ENCODE assay signal across 8 cellular contexts in the genomic region with DNA sequence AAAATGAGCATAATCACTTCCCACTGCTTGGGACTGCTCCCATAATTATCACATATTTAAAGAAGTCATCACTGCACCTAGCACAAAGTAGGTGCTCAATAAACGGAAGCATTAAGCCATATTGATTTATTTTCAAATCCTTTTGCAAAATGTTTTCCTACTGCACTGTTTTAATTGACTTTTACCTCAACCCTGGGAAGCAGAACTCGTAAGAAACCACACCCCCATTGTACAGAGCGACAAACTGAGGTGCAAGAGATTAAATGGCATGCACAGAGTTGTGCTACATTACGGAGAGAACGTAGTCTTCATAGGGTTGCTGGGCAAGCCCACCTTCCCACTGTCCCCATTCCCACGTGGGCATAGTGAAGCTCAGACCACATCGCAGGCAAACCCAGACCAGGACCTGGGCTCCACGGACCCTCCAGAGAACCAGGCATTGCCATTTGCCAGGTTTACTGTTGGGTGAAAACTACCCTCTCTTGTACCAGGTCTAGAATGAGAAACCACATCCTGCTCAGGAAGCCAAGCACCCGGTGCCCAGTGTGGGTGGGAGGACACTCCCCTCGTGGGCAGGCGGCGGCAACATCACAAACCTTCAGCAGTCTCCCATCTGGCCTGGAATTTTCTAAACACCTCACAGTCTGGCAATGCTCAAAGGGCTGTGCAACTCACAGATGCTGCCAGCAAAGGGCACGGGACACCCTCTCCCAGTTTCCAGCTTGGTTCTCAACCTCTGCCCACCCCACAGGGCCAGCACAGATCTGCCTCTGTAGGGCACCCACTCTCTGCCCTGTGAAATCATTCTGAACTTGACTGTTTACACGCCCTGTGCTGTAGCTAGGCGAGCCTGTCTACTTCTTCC. TPM values are rescaled to one million over a fixed set of nuclear protein-coding genes. Genes with fewer than 3 reads are reported as not detected.
DNase-seq lines count a peak whose midpoint lies in the region; ATAC-seq and TF ChIP-seq lines count a peak whose summit lies in the region.

No MANE protein-coding gene starts in this region.

- H3K4me1 ChIP-seq in GM23248 (ENCODE audit: insufficient read depth) (peaks cover 74% of the 10 kb centered on the region), BE2C (no peaks in the 10 kb centered on the region)

- ATAC-seq in GM19328 (IDR thresholded peaks at IDR 0.05; ENCODE audit: unreplicated experiment) = no peak
- no peak for ATAC-seq in HG02798 (IDR thresholded peaks at IDR 0.05; ENCODE audit: poor library complexity, unreplicated experiment)

- peak overlapping the region; percentile 97 for H3K27ac ChIP-seq in GM23248
- H3K27ac ChIP-seq in skin epidermis = peak overlapping the region; percentile 19 to 95 (median 89)

- 40 to 43% methylated on average over 14 to 15 of the region's 15 CpGs for WGBS in GM23248 (ENCODE audit: low coverage in 1 of 2, low lambda C conversion rate in 2 of 2, missing lambda C conversion rate in 2 of 2), 2 experiments

- peak overlapping the region; percentile 70 for H3K27ac Mint-ChIP-seq in activated CD4-positive, alpha-beta T cell treated with anti-CD3 and anti-CD28 coated beads, Interleukin-2, amount 10 ng/mL, durations not matched to agents 24 days and 14 days
- peak overlapping the region; percentile 42 for H3K27ac Mint-ChIP-seq in endothelial cell (ENCODE audit: unreplicated experiment)

- H3K4me2 ChIP-seq in GM23248 (ENCODE audit: unreplicated experiment) = peak overlapping the region; percentile 69

- no peaks in the 10 kb centered on the region for H3K36me3 ChIP-seq in GM23248 (ENCODE audit: low read depth)
- no peaks in the 10 kb centered on the region for H3K36me3 ChIP-seq in BE2C

- H3K27me3 Mint-ChIP-seq in activated CD4-positive, alpha-beta T cell treated with anti-CD3 and anti-CD28 coated beads, Interleukin-2, amount 10 ng/mL, durations not matched to agents 24 days and 14 days = no peaks in the 10 kb centered on the region
- H3K27me3 Mint-ChIP-seq in endothelial cell (ENCODE audit: unreplicated experiment) = peaks cover 13% of the 10 kb centered on the region

- H3K4me3 ChIP-seq in GM23248 (peak overlapping the region; percentile 69), skin epidermis (peak overlapping the region in 3 of 7 experiments; percentile 26 to 37 (median 27)), BE2C (ENCODE audit: low read depth, low read length) (no peak overlapping the region)

- peak overlapping the region; percentile 78 for H3K4me3 Mint-ChIP-seq in activated CD4-positive, alpha-beta T cell treated with anti-CD3 and anti-CD28 coated beads, Interleukin-2, amount 10 ng/mL, durations not matched to agents 24 days and 14 days
- H3K4me3 Mint-ChIP-seq in endothelial cell (ENCODE audit: unreplicated experiment) = peak overlapping the region; percentile 62

- peaks cover 14% of the 10 kb centered on the region for H3K36me3 Mint-ChIP-seq in activated CD4-positive, alpha-beta T cell treated with anti-CD3 and anti-CD28 coated beads, Interleukin-2, amount 10 ng/mL, durations not matched to agents 24 days and 14 days (ENCODE audit: low read depth)
- H3K36me3 Mint-ChIP-seq in endothelial cell (ENCODE audit: low read depth, unreplicated experiment) = no peaks in the 10 kb centered on the region

- DNase-seq in GM23248 = peak; percentile 84
- DNase-seq in activated CD4-positive, alpha-beta T cell treated with anti-CD3 and anti-CD28 coated beads, Interleukin-2, amount 10 ng/mL, durations not matched to agents 24 days and 14 days = peak; percentile 79
- no peak for DNase-seq in endothelial cell (ENCODE audit: low spot score)
- DNase-seq in BE2C = no peak
- no peak for DNase-seq in mucosa of gallbladder (ENCODE audit: low spot score)

- H3K9me2 ChIP-seq in GM23248 (ENCODE audit: insufficient read depth) = no peaks in the 10 kb centered on the region

- no peaks in the 10 kb centered on the region for H3K9me3 Mint-ChIP-seq in activated CD4-positive, alpha-beta T cell treated with anti-CD3 and anti-CD28 coated beads, Interleukin-2, amount 10 ng/mL, durations not matched to agents 24 days and 14 days
- no peaks in the 10 kb centered on the region for H3K9me3 Mint-ChIP-seq in endothelial cell (ENCODE audit: unreplicated experiment)

- H3K27me3 ChIP-seq in GM23248 (replicated peaks; ENCODE audit: insufficient read depth) = no peaks in the 10 kb centered on the region
- no peaks in the 10 kb centered on the region for H3K27me3 ChIP-seq in BE2C

- no peaks in the 10 kb centered on the region for H4K20me1 ChIP-seq in GM23248 (ENCODE audit: insufficient read depth)

- intact Hi-C loops in activated CD4-positive, alpha-beta T cell treated with anti-CD3 and anti-CD28 coated beads, Interleukin-2, amount 10 ng/mL, durations not matched to agents 24 days and 14 days (cut with micrococcal nuclease) = no loop called here

- no peak for TF ChIP-seq CTCF in endothelial cell (IDR thresholded peaks at IDR 0.05; ENCODE audit: unreplicated experiment)
- no peak for TF ChIP-seq CTCF in BE2C (IDR thresholded peaks at IDR 0.05; ENCODE audit: low read depth, low read length)

- H3K9me3 ChIP-seq in GM23248 (ENCODE audit: low read depth) (no peaks in the 10 kb centered on the region), BE2C (no peaks in the 10 kb centered on the region)

- H3K4me1 Mint-ChIP-seq in activated CD4-positive, alpha-beta T cell treated with anti-CD3 and anti-CD28 coated beads, Interleukin-2, amount 10 ng/mL, durations not matched to agents 24 days and 14 days = peaks cover 82% of the 10 kb centered on the region
- H3K4me1 Mint-ChIP-seq in endothelial cell (ENCODE audit: unreplicated experiment) = peaks cover 57% of the 10 kb centered on the region

- H3K9ac ChIP-seq in GM23248 = peak overlapping the region; percentile 78

- H2AFZ ChIP-seq in GM23248 = peak overlapping the region; percentile 72; the same call in 1 of the 2 replicates

- peaks cover 90% of the 10 kb centered on the region for H3K79me2 ChIP-seq in GM23248 (ENCODE audit: insufficient read depth)

- H3F3A ChIP-seq in GM23248 (ENCODE audit: insufficient read depth) = peaks cover 52% of the 10 kb centered on the region

- in situ Hi-C loops in GM23248 (cut with MboI) = no loop called here

RNA-seq across cellular contexts. Expression of a gene that starts 8.2 kb away (rescaled TPM):
- 12.8 and 13.2 TPM in 2 replicates for total RNA-seq in GM23248 (2014; rRNA removed; shearing (Covaris generic))
- 0.60 and 1.1 TPM in 2 replicates for polyA plus RNA-seq in GM23248 (2016; fragmentation: Nextera tagmentation; extraction: Ambion mirVana)
- 32.3 and 36.8 TPM in 2 replicates for total RNA-seq in activated CD4-positive, alpha-beta T cell treated with anti-CD3 and anti-CD28 coated beads, Interleukin-2, amount 10 ng/mL, durations not matched to agents 24 days and 14 days
- total RNA-seq in endothelial cell (ENCODE audit: unreplicated experiment) (16.7 TPM), mucosa of gallbladder (12.2 TPM)
- 0.29 TPM for polyA plus RNA-seq in BE2C (2012; ENCODE audit: insufficient read depth, insufficient read length, low read depth)

RNA-seq across cellular contexts. Expression of a gene that starts 45.9 kb away (rescaled TPM):
- total RNA-seq in GM23248 (2014; rRNA removed; shearing (Covaris generic)) = 13.3 and 26.4 TPM in 2 replicates
- polyA plus RNA-seq in GM23248 (2016; fragmentation: Nextera tagmentation; extraction: Ambion mirVana) = 10.9 and 11.2 TPM in 2 replicates
- total RNA-seq in activated CD4-positive, alpha-beta T cell treated with anti-CD3 and anti-CD28 coated beads, Interleukin-2, amount 10 ng/mL, durations not matched to agents 24 days and 14 days = 2.8 and 5.2 TPM in 2 replicates
- 27.8 TPM for total RNA-seq in endothelial cell (ENCODE audit: unreplicated experiment)
- 19.6 TPM for polyA plus RNA-seq in BE2C (2012; ENCODE audit: insufficient read depth, insufficient read length, low read depth)
- total RNA-seq in mucosa of gallbladder = 26.4 TPM

Comparison
In these comparisons a context has a peak if more than half of its experiments do, and no peak if none do; other contexts are left out.
1. DNase-seq: peak in GM23248 (single experiment) and activated CD4-positive, alpha-beta T cell treated with anti-CD3 and anti-CD28 coated beads, Interleukin-2, amount 10 ng/mL, durations not matched to agents 24 days and 14 days (single experiment); none in endothelial cell (single experiment), BE2C (single experiment) and mucosa of gallbladder (single experiment).